35 cellular contexts compared by ENCODE assay signal in genomic region chr21:35624896-35625295, GRCh38.
"Had no signal": no experiment of that assay in that cellular context is flagged by ENCODE, and none has a peak within 500 bp of the region (broad histone marks: within the 10 kb centered on the region; RNA-seq: fewer than 3 reads in every experiment).

No MANE protein-coding gene starts in this region.

- H3K27ac ChIP-seq: KMS-11 had no signal

- H3K9me3 ChIP-seq: MG63 had no signal

- DNase-seq: Karpas-422, Kasumi-1, MG63, MM.1S, MV-4-11, NCI-H1048, NCI-H1092, NCI-H1092 treated with DMSO at 0.1 percent for 48 hours, NCI-H1105, NCI-H1105 treated with DMSO at 0.1 percent for 48 hours, NCI-H1417, NCI-H1417 treated with DMSO at 0.1 percent for 48 hours, NCI-H1436, NCI-H1436 treated with DMSO at 0.1 percent for 48 hours, NCI-H146, NCI-H1694, NCI-H1694 treated with DMSO at 0.1 percent for 48 hours, NCI-H187, NCI-H187 treated with DMSO at 0.1 percent for 48 hours, NCI-H1930, NCI-H2029, NCI-H2029 treated with DMSO at 0.1 percent for 48 hours, NCI-H2081, NCI-H2081 treated with DMSO at 0.1 percent for 48 hours, NCI-H2107, NCI-H2171, NCI-H2171 treated with DMSO at 0.1 percent for 48 hours, NCI-H2227 treated with DMSO at 0.1 percent for 48 hours, NCI-H226, NCI-H345, NCI-H446, NCI-H446 treated with DMSO at 0.1 percent for 48 hours, NCI-H510A, NCI-H510A treated with DMSO at 0.1 percent for 48 hours had no signal

- H3K4me2 ChIP-seq: KMS-11 had no signal

- H3K36me3 ChIP-seq: MG63 had no signal

- H3K27me3 ChIP-seq: MG63 had no signal

- H3K4me3 ChIP-seq: MG63 had no signal

- H3K9ac ChIP-seq: KMS-11 had no signal
